In the genomic region with DNA sequence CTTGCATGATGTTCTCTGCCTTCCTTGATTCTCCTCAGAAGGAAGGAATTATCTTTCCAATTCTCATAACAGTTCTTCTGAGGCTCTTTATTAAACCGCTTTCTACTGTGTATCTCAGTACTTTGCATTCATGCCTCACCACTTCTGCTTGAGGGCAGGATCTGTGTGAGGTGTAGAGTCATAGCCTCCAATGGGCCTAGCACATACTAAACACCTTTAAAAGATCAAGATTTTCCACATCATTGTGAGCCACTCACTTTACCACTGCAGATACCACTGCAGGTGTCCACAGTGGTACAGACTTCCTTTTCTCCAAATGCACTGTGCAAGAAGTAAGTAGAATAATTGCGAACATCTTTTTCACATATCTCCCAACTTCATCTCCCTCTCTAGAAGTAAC, we compare ENCODE assay signal across 17 cellular contexts.
DNase-seq lines count a peak whose midpoint lies in the region; ATAC-seq and TF ChIP-seq lines count a peak whose summit lies in the region.
"Had no signal": no experiment of that assay in that cellular context is flagged by ENCODE, and none has a peak within 500 bp of the region (broad histone marks: within the 10 kb centered on the region; RNA-seq: fewer than 3 reads in every experiment).

No MANE protein-coding gene starts in this region.

- H3K9me3 Mint-ChIP-seq in activated CD4-positive, alpha-beta T cell treated with anti-CD3 and anti-CD28 coated beads for 36 hours (ENCODE audit: low read depth), result peaks cover 24% of the 10 kb centered on the region
- H3K9me3 Mint-ChIP-seq in stimulated activated naive CD8-positive, alpha-beta T cell treated with anti-CD3 and anti-CD28 coated beads, Interleukin-15, amount 100 ng/mL, for 72 hours, result peaks cover 17 to 32% of the 10 kb centered on the region in 2 donors
- H3K9me3 Mint-ChIP-seq in progenitor cell of endocrine pancreas (ENCODE audit: low read depth), result peaks cover 45% of the 10 kb centered on the region

- H3K27me3 Mint-ChIP-seq in activated CD4-positive, alpha-beta T cell treated with anti-CD3 and anti-CD28 coated beads for 36 hours, result no peaks in the 10 kb centered on the region
- H3K27me3 Mint-ChIP-seq in stimulated activated naive CD8-positive, alpha-beta T cell treated with anti-CD3 and anti-CD28 coated beads, Interleukin-15, amount 100 ng/mL, for 72 hours, result peaks cover 13% of the 10 kb centered on the region
- H3K27me3 Mint-ChIP-seq in progenitor cell of endocrine pancreas, result no peaks in the 10 kb centered on the region
- H3K27me3 Mint-ChIP-seq: CD4-positive, alpha-beta T cell had no signal

- DNase-seq in activated CD4-positive, alpha-beta T cell treated with anti-CD3 and anti-CD28 coated beads for 36 hours, result no peak
- no peak for DNase-seq in activated CD4-positive, alpha-beta T cell treated with anti-CD3 and anti-CD28 coated beads, Interleukin-2, amount 50 U/mL, for 4 hours
- DNase-seq in stimulated activated naive CD8-positive, alpha-beta T cell treated with anti-CD3 and anti-CD28 coated beads, Interleukin-15, Interleukin-2, amounts not matched to agents 100 U/mL and 50 U/mL, for 24 hours, result no peak
- DNase-seq in stimulated activated naive CD8-positive, alpha-beta T cell treated with anti-CD3 and anti-CD28 coated beads, Interleukin-15, amount 100 ng/mL, for 72 hours, result no peak
- DNase-seq in progenitor cell of endocrine pancreas (ENCODE audit: low spot score, unreplicated experiment), result no peak
- DNase-seq in stimulated activated CD4-positive, alpha-beta T cell treated with anti-CD3 and anti-CD28 coated beads, Interleukin-2, amount 100 ng/mL, for 48 hours, result no peak
- DNase-seq: AML-193; Caco-2; Calu3; CD4-positive, alpha-beta T cell; CD8-positive, alpha-beta T cell; DMS79 treated with DMSO at 0.1 percent for 48 hours; EL; GDM1 had no signal

- no peaks in the 10 kb centered on the region for H3K4me1 Mint-ChIP-seq in activated CD4-positive, alpha-beta T cell treated with anti-CD3 and anti-CD28 coated beads for 36 hours
- no peaks in the 10 kb centered on the region for H3K4me1 Mint-ChIP-seq in stimulated activated naive CD8-positive, alpha-beta T cell treated with anti-CD3 and anti-CD28 coated beads, Interleukin-15, amount 100 ng/mL, for 72 hours
- H3K4me1 Mint-ChIP-seq in progenitor cell of endocrine pancreas (ENCODE audit: low read depth), result peaks cover 3% of the 10 kb centered on the region
- H3K4me1 Mint-ChIP-seq: B cell had no signal

- no peak for TF ChIP-seq CTCF in progenitor cell of endocrine pancreas (IDR thresholded peaks at IDR 0.05; ENCODE audit: unreplicated experiment)

- peaks cover 35% of the 10 kb centered on the region for H3K36me3 Mint-ChIP-seq in activated CD4-positive, alpha-beta T cell treated with anti-CD3 and anti-CD28 coated beads for 36 hours (ENCODE audit: low read depth)
- H3K36me3 Mint-ChIP-seq in progenitor cell of endocrine pancreas (ENCODE audit: insufficient read depth), result peaks cover 62% of the 10 kb centered on the region

- CTCF ChIA-PET in activated CD4-positive, alpha-beta T cell treated with anti-CD3 and anti-CD28 coated beads for 36 hours (lab: Charles Lee), result interaction anchor here (2.1 kb wide), 1 partner anchor 133 kb away, joined by 6 read pairs; no protein-coding TSS in a partner anchor

- ATAC-seq in activated CD4-positive, alpha-beta T cell treated with anti-CD3 and anti-CD28 coated beads for 36 hours, result peak; percentile 62
- ATAC-seq in stimulated activated naive CD8-positive, alpha-beta T cell treated with anti-CD3 and anti-CD28 coated beads, Interleukin-15, Interleukin-2, amounts not matched to agents 100 U/mL and 50 U/mL, for 24 hours, result peak; percentile 43
- ATAC-seq in stimulated activated naive CD8-positive, alpha-beta T cell treated with anti-CD3 and anti-CD28 coated beads, Interleukin-15, amount 100 ng/mL, for 72 hours, result no peak
- ATAC-seq: A549; CD8-positive, alpha-beta T cell; GM12878 had no signal

- POLR2A ChIA-PET in activated CD4-positive, alpha-beta T cell treated with anti-CD3 and anti-CD28 coated beads for 36 hours (lab: Charles Lee), result no interaction called here

- no peak overlapping the region for H3K4me3 Mint-ChIP-seq in activated CD4-positive, alpha-beta T cell treated with anti-CD3 and anti-CD28 coated beads for 36 hours
- no peak overlapping the region for H3K4me3 Mint-ChIP-seq in stimulated activated naive CD8-positive, alpha-beta T cell treated with anti-CD3 and anti-CD28 coated beads, Interleukin-15, amount 100 ng/mL, for 72 hours
- no peak overlapping the region for H3K4me3 Mint-ChIP-seq in progenitor cell of endocrine pancreas (ENCODE audit: low read depth)
- H3K4me3 Mint-ChIP-seq: B cell; CD4-positive, alpha-beta T cell; CD8-positive, alpha-beta T cell had no signal

- no peak overlapping the region for H3K27ac Mint-ChIP-seq in activated CD4-positive, alpha-beta T cell treated with anti-CD3 and anti-CD28 coated beads for 36 hours
- no peak overlapping the region for H3K27ac Mint-ChIP-seq in stimulated activated naive CD8-positive, alpha-beta T cell treated with anti-CD3 and anti-CD28 coated beads, Interleukin-15, amount 100 ng/mL, for 72 hours
- peak overlapping the region; percentile 57 for H3K27ac Mint-ChIP-seq in progenitor cell of endocrine pancreas
- H3K27ac Mint-ChIP-seq: B cell; CD4-positive, alpha-beta T cell; CD8-positive, alpha-beta T cell had no signal

- intact Hi-C loops in activated CD4-positive, alpha-beta T cell treated with anti-CD3 and anti-CD28 coated beads for 36 hours (cut with DNase I, micrococcal nuclease), result no loop called here
